Comparison of ENCODE assay signal across 9 cellular contexts in the genomic region with DNA sequence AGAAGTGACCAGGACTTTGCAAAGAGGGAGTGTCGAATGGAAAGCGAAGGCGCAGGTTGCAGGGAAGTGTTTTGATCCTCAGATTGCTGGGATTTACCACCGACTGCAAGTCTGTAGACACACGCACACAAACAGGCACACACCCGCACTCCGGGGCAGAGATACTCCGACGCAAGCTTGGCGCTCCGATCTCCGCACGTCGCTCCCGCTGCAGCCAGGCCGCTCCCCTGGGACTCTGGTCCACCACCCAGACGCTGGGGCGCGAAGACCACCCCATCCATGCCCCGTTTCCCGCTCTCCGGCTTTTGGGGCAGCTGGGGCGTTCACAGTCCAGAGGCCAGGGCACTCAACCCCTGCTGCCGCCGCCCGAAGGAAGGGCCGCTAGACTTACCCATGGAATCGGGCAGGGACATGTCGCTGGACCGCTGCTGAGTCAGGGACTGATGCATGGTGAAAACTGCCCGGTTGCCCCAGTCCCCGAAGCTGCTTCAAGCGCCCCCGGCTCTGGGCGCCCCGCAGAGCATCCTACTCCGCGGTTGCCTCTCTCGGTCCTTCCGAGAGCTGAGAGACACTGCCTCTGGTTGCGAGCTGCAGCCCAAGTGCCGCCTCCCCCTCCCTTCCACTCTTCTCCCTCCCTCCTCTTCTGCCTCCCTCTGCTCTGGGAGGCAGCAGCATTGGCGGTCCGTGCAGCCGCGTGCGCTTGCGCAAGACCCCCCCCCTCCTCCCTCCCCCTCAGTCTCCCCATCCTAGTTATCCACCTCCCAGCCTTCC. TPM values are rescaled to one million over a fixed set of nuclear protein-coding genes. Genes with fewer than 3 reads are reported as not detected.
DNase-seq lines count a peak whose midpoint lies in the region; ATAC-seq and TF ChIP-seq lines count a peak whose summit lies in the region.
"Had no signal": no experiment of that assay in that cellular context is flagged by ENCODE, and none has a peak within 500 bp of the region (broad histone marks: within the 10 kb centered on the region; RNA-seq: fewer than 3 reads in every experiment).

A gene (minus strand): TSS at position 601 of the 771 bp plus-strand sequence. CDS start 152 bp downstream, at position 449.

- no peaks in the 10 kb centered on the region for H3K36me3 ChIP-seq in Caco-2 (ENCODE audit: control insufficient read depth, insufficient read depth, low read length)
- H3K36me3 ChIP-seq in iPS-18a (ENCODE audit: control insufficient read depth, low read depth, low read length): no peaks in the 10 kb centered on the region
- H3K36me3 ChIP-seq in spleen: no peaks in the 10 kb centered on the region
- no peaks in the 10 kb centered on the region for H3K36me3 ChIP-seq in Karpas-422 (ENCODE audit: insufficient read depth, low read length)
- H3K36me3 ChIP-seq: pancreas had no signal

- H3K36me3 Mint-ChIP-seq in Caco-2 (ENCODE audit: insufficient read depth, unreplicated experiment): no peaks in the 10 kb centered on the region
- H3K36me3 Mint-ChIP-seq in activated naive CD8-positive, alpha-beta T cell treated with anti-CD3 and anti-CD28 coated beads, Interleukin-2, amount 10 ng/mL, durations not matched to agents 7 days and 5 days: no peaks in the 10 kb centered on the region

- H4K20me1 ChIP-seq in Karpas-422 (ENCODE audit: insufficient read depth, low read depth, low read length): no peaks in the 10 kb centered on the region

- H3K4me3 ChIP-seq in Caco-2 (ENCODE audit: low read depth, low read length): peak within 1 kb of the TSS; percentile 27
- peak within 1 kb of the TSS; percentile 66 for H3K4me3 ChIP-seq in iPS-18a (ENCODE audit: low read length)
- H3K4me3 ChIP-seq in spleen: peak within 1 kb of the TSS in 7 of 8 donors; percentile 28 to 62 (median 35)
- no peak within 1 kb of the TSS for H3K4me3 ChIP-seq in Karpas-422 (ENCODE audit: low read length)

- H3K9me2 ChIP-seq in Karpas-422 (replicated peaks; ENCODE audit: insufficient read depth, low read length): no peaks in the 10 kb centered on the region

- POLR2A ChIA-PET in Caco-2 (lab: Charles Lee): no interaction called here
- POLR2A ChIA-PET in activated naive CD8-positive, alpha-beta T cell treated with anti-CD3 and anti-CD28 coated beads, Interleukin-2, amount 10 ng/mL, durations not matched to agents 7 days and 5 days (lab: Charles Lee): interaction anchor here (1.1 kb wide), 1 partner anchor 175 kb away, joined by 3 read pairs; no protein-coding TSS in a partner anchor

- H2AFZ ChIP-seq in Karpas-422 (ENCODE audit: low read length): no peak within 1 kb of the TSS

- peak within 1 kb of the TSS; percentile 7 for H3K9ac ChIP-seq in iPS-18a (ENCODE audit: low read length)
- no peak within 1 kb of the TSS for H3K9ac ChIP-seq in Karpas-422 (ENCODE audit: low read length)

- intact Hi-C loops in Caco-2 (cut with micrococcal nuclease; ENCODE audit: unreplicated experiment): no loop called here
- intact Hi-C loops in spleen (cut with DNase I; ENCODE audit: low total_unique reads): no loop called here

- H3K4me2 ChIP-seq in Karpas-422 (ENCODE audit: low read depth, low read length, poor library complexity, severe bottlenecking): no peak within 1 kb of the TSS

- H3K9me3 ChIP-seq in Caco-2 (no peaks in the 10 kb centered on the region), iPS-18a (ENCODE audit: control insufficient read depth, low read depth, low read length) (peaks cover 2% of the 10 kb centered on the region), spleen (no peaks in the 10 kb centered on the region), Karpas-422 (ENCODE audit: low read length) (no peaks in the 10 kb centered on the region)
- H3K9me3 ChIP-seq: pancreas had no signal

- BruUV-seq in Caco-2 (replicated peaks; lab: Mats Ljungman, UMichigan): no TSS peak

- H3K27me3 ChIP-seq in Caco-2 (replicated peaks; ENCODE audit: control insufficient read depth, insufficient read depth, low read length) (no peaks in the 10 kb centered on the region), iPS-18a (ENCODE audit: control insufficient read depth, insufficient read depth, low read length) (peaks cover 62% of the 10 kb centered on the region), spleen (replicated peaks in 1 of 7) (peaks cover 0 to 46% (median 20%) of the 10 kb centered on the region in 7 donors), Karpas-422 (ENCODE audit: low read length) (no peaks in the 10 kb centered on the region)

- H3K4me3 Mint-ChIP-seq in Caco-2 (ENCODE audit: unreplicated experiment): peak within 1 kb of the TSS; percentile 67
- H3K4me3 Mint-ChIP-seq in activated naive CD8-positive, alpha-beta T cell treated with anti-CD3 and anti-CD28 coated beads, Interleukin-2, amount 10 ng/mL, durations not matched to agents 7 days and 5 days: peak within 1 kb of the TSS; percentile 87

- no peaks in the 10 kb centered on the region for H3K27me3 Mint-ChIP-seq in Caco-2 (ENCODE audit: insufficient read depth, unreplicated experiment)
- peaks cover 56% of the 10 kb centered on the region for H3K27me3 Mint-ChIP-seq in activated naive CD8-positive, alpha-beta T cell treated with anti-CD3 and anti-CD28 coated beads, Interleukin-2, amount 10 ng/mL, durations not matched to agents 7 days and 5 days

- H3K27ac ChIP-seq in iPS-18a (ENCODE audit: low read length): no peak within 1 kb of the TSS
- no peak within 1 kb of the TSS for H3K27ac ChIP-seq in spleen
- no peak within 1 kb of the TSS for H3K27ac ChIP-seq in Karpas-422 (ENCODE audit: low read length)
- H3K27ac ChIP-seq: pancreas had no signal

- CTCF ChIA-PET in Caco-2 (lab: Charles Lee): no interaction called here

- H3K79me2 ChIP-seq in Karpas-422 (ENCODE audit: low read length): no peaks in the 10 kb centered on the region

- H3K4me1 ChIP-seq in Caco-2 (peaks cover 5% of the 10 kb centered on the region; the same call in 1 of the 2 replicates), iPS-18a (ENCODE audit: control insufficient read depth, low read depth, low read length) (peaks cover 3% of the 10 kb centered on the region), spleen (peaks cover 0 to 33% (median 16%) of the 10 kb centered on the region in 6 donors), Karpas-422 (ENCODE audit: low read length) (no peaks in the 10 kb centered on the region)
- H3K4me1 ChIP-seq: pancreas had no signal

- no peaks in the 10 kb centered on the region for H3K9me3 Mint-ChIP-seq in Caco-2 (ENCODE audit: unreplicated experiment)
- no peaks in the 10 kb centered on the region for H3K9me3 Mint-ChIP-seq in activated naive CD8-positive, alpha-beta T cell treated with anti-CD3 and anti-CD28 coated beads, Interleukin-2, amount 10 ng/mL, durations not matched to agents 7 days and 5 days

- H3K4me1 Mint-ChIP-seq in Caco-2 (ENCODE audit: low read depth, unreplicated experiment): peaks cover 5% of the 10 kb centered on the region
- peaks cover 16% of the 10 kb centered on the region for H3K4me1 Mint-ChIP-seq in activated naive CD8-positive, alpha-beta T cell treated with anti-CD3 and anti-CD28 coated beads, Interleukin-2, amount 10 ng/mL, durations not matched to agents 7 days and 5 days

- no peak within 1 kb of the TSS for H3K27ac Mint-ChIP-seq in Caco-2 (ENCODE audit: unreplicated experiment)
- no peak within 1 kb of the TSS for H3K27ac Mint-ChIP-seq in activated naive CD8-positive, alpha-beta T cell treated with anti-CD3 and anti-CD28 coated beads, Interleukin-2, amount 10 ng/mL, durations not matched to agents 7 days and 5 days

- in situ Hi-C loops in KBM-7 (cut with MboI; ENCODE audit: low pct_unique_long_range_greater_than_20kb, low sequenced_read_pairs): no loop called here

- ATAC-seq in activated naive CD8-positive, alpha-beta T cell treated with anti-CD3 and anti-CD28 coated beads, Interleukin-2, amount 10 ng/mL, durations not matched to agents 7 days and 5 days (ENCODE audit: low read depth): no peak

- TF ChIP-seq CTCF in Caco-2 (IDR thresholded peaks at IDR 0.05; ENCODE audit: insufficient read depth in 1 of 2, low read depth in 1 of 2, low read length in 1 of 2, severe bottlenecking in 1 of 2, unreplicated experiment in 1 of 2) (no peak), spleen (IDR thresholded peaks at IDR 0.05 in 8 of 11, conservative IDR thresholded peaks at IDR 0.05 in 3 of 11) (no peak), GM10266 (IDR thresholded peaks at IDR 0.05; ENCODE audit: control insufficient read depth, insufficient read depth, low read depth, missing control alignments) (no peak)

- WGBS in spleen, 5 donors: 2 to 51% (median 4%) methylated on average over 17 to 48 of the region's 48 CpGs

- TF ChIP-seq POLR2A in spleen (IDR thresholded peaks at IDR 0.05): no peak

- DNase-seq in Caco-2 (no peak), KBM-7 (peak; percentile 70), spleen (peak; percentile 77), GM10266 (ENCODE audit: extremely low spot score) (no peak), Karpas-422 (no peak), KG1 (lab: John Stamatoyannopoulos, UW) (no peak)
- peak; percentile 28 for DNase-seq in activated naive CD8-positive, alpha-beta T cell treated with anti-CD3 and anti-CD28 coated beads, Interleukin-2, amount 10 ng/mL, durations not matched to agents 7 days and 5 days

RNA-seq across cellular contexts. Expression of the gene that starts here (rescaled TPM):
- total RNA-seq in Caco-2 (2022): 2.9 and 3.8 TPM in 2 replicates
- under 1 TPM; 0.14 to 0.34 TPM for total RNA-seq in activated naive CD8-positive, alpha-beta T cell treated with anti-CD3 and anti-CD28 coated beads, Interleukin-2, amount 10 ng/mL, durations not matched to agents 7 days and 5 days
- total RNA-seq in spleen: 1 to 10 TPM in 5 of 7 donors, under 1 TPM in 2; 0.46 to 1.8 (median 1.6) TPM
- 1 to 10 TPM; 1.0 to 2.0 (median 1.4) TPM for polyA plus RNA-seq in spleen
- total RNA-seq in Karpas-422 (2014; rRNA removed; shearing (Covaris generic); ENCODE audit: low replicate concordance): 0.63 and 0.87 TPM in 2 replicates

Comparison
In these comparisons a context has a peak if more than half of its experiments do, and no peak if none do; other contexts are left out.
1. Peak in DNase-seq in activated naive CD8-positive, alpha-beta T cell treated with anti-CD3 and anti-CD28 coated beads, Interleukin-2, amount 10 ng/mL, durations not matched to agents 7 days and 5 days; RNA of the gene not detected or under 1 TPM.
2. DNase-seq: peak in KBM-7 (single experiment) and spleen (single experiment); none in Caco-2 (0 of 2), GM10266 (single experiment), Karpas-422 (single experiment) and KG1 (single experiment).